Comparison of ENCODE assay signal across 8 cellular contexts in genomic region chr9:129886226-129887174, GRCh38. TPM values are rescaled to one million over a fixed set of nuclear protein-coding genes. Genes with fewer than 3 reads are reported as not detected.
A peak's percentile ranks its signal among the peaks of the same experiment; 100 is the strongest.
DNase-seq lines count a peak whose midpoint lies in the region; ATAC-seq and TF ChIP-seq lines count a peak whose summit lies in the region.

No MANE protein-coding gene starts in this region.

- no peaks in the 10 kb centered on the region for H3K27me3 Mint-ChIP-seq in memory B cell

- H3K4me1 Mint-ChIP-seq in memory B cell: peaks cover 55% of the 10 kb centered on the region

- no peaks in the 10 kb centered on the region for H4K20me1 ChIP-seq in BLaER1

- no peak for TF ChIP-seq CTCF in NB4 (IDR thresholded peaks at IDR 0.05; ENCODE audit: low read depth, low read length)
- TF ChIP-seq CTCF in adrenal gland (IDR thresholded peaks at IDR 0.05): no peak
- peak in 3 of 6 experiments; percentile 7 to 28 (median 8) for TF ChIP-seq CTCF in thyroid gland (IDR thresholded peaks at IDR 0.05)

- peaks cover 79% of the 10 kb centered on the region for H3K4me1 ChIP-seq in BLaER1
- peaks cover 16 to 42% of the 10 kb centered on the region in 2 donors for H3K4me1 ChIP-seq in adrenal gland (replicated peaks in 1 of 2)
- peaks cover 43 to 49% of the 10 kb centered on the region in 2 donors for H3K4me1 ChIP-seq in thyroid gland

- H3K4me3 ChIP-seq in BLaER1 (peak overlapping the region; percentile 63), NB4 (ENCODE audit: low read depth, low read length) (peak overlapping the region; percentile 81), adrenal gland (peak overlapping the region in 2 of 4 donors; percentile 7 to 48), thyroid gland (replicated peaks in 1 of 3) (peak overlapping the region in 1 of 3 donors; percentile 8)

- H3K27ac Mint-ChIP-seq in memory B cell: peak overlapping the region; percentile 97

- no peaks in the 10 kb centered on the region for H3K27me3 ChIP-seq in BLaER1
- H3K27me3 ChIP-seq in adrenal gland: no peaks in the 10 kb centered on the region
- H3K27me3 ChIP-seq in thyroid gland: no peaks in the 10 kb centered on the region

- H3K4me2 ChIP-seq in BLaER1: peak overlapping the region; percentile 94

- H3K9me3 ChIP-seq in BLaER1: no peaks in the 10 kb centered on the region
- no peaks in the 10 kb centered on the region for H3K9me3 ChIP-seq in adrenal gland (replicated peaks in 1 of 3)
- H3K9me3 ChIP-seq in thyroid gland: no peaks in the 10 kb centered on the region

- peaks cover 8% of the 10 kb centered on the region for H3K36me3 Mint-ChIP-seq in memory B cell

- 65 to 69% (median 66%) methylated on average over 12 to 20 of the region's 20 CpGs for WGBS in adrenal gland, 4 donors
- 41 to 45% methylated on average over 16 to 20 of the region's 20 CpGs for WGBS in thyroid gland, 2 donors

- ATAC-seq in memory B cell (ENCODE audit: low read depth) (no peak), HG02938 (IDR thresholded peaks at IDR 0.05; ENCODE audit: unreplicated experiment) (no peak)

- intact Hi-C loops in adrenal gland (cut with DNase I) (loop anchor here (5.0 to 10.0 kb wide), 4 partner anchors 156 to 351 kb away; partner anchors contain the start of gene FNBP1 (in 1 of the 2)), thyroid gland (cut with DNase I) (loop anchor here (5.0 to 10.0 kb wide), 3 partner anchors 156 to 348 kb away; partner anchors contain the start of gene FNBP1)

- TF ChIP-seq POLR2A in NB4 (IDR thresholded peaks at IDR 0.05; ENCODE audit: extremely low read depth, insufficient read length): peak; percentile 22
- no peak for TF ChIP-seq POLR2A in adrenal gland (IDR thresholded peaks at IDR 0.05)
- no peak for TF ChIP-seq POLR2A in thyroid gland (IDR thresholded peaks at IDR 0.05)

- H3K27ac ChIP-seq in BLaER1 (peak overlapping the region; percentile 85; the same call in 1 of the 2 replicates), adrenal gland (peak overlapping the region in 4 of 5 donors; percentile 60 to 82 (median 74)), thyroid gland (peak overlapping the region; percentile 68 to 77 (median 76))

- H3K4me3 Mint-ChIP-seq in memory B cell: peak overlapping the region; percentile 80

- no peaks in the 10 kb centered on the region for H3K9me3 Mint-ChIP-seq in memory B cell

- no peaks in the 10 kb centered on the region; the same call in 1 of the 2 replicates for H3K36me3 ChIP-seq in BLaER1
- H3K36me3 ChIP-seq in adrenal gland (replicated peaks in 1 of 2): no peaks in the 10 kb centered on the region
- peaks cover 12 to 15% of the 10 kb centered on the region in 2 donors for H3K36me3 ChIP-seq in thyroid gland

- DNase-seq in NB4 (ENCODE audit: low read depth): peak; percentile 83
- no peak for DNase-seq in adrenal gland
- DNase-seq in memory B cell (ENCODE audit: low spot score in 2 of 2): peak; percentile 38 to 49
- DNase-seq in thyroid gland: peak; percentile 82 to 86
- no peak for DNase-seq in AG08395 (ENCODE audit: low spot score)
- DNase-seq in NCI-H2107 treated with DMSO at 0.1 percent for 48 hours (lab: John Stamatoyannopoulos, UW; ENCODE audit: unreplicated experiment): no peak

- H3K9ac ChIP-seq in BLaER1: no peak overlapping the region

RNA-seq across cellular contexts. Expression of gene USP20, which starts 51.2 kb away (rescaled TPM):
- 10 to 100 TPM; 17.7 to 50.1 (median 34.5) TPM for total RNA-seq in adrenal gland
- polyA plus RNA-seq in adrenal gland: 10 to 100 TPM; 14.0 to 73.4 (median 69.5) TPM
- total RNA-seq in thyroid gland: 10 to 100 TPM; 23.9 to 61.8 (median 52.0) TPM

RNA-seq across cellular contexts. Expression of gene C9orf78, which starts 51.4 kb away (rescaled TPM):
- total RNA-seq in adrenal gland: 10 to 100 TPM; 36.2 to 89.5 (median 41.5) TPM
- 100 to 1,000 TPM in 1 of 3 donors, 10 to 100 TPM in 2; 35.6 to 116 (median 50.8) TPM for polyA plus RNA-seq in adrenal gland
- 10 to 100 TPM; 59.4 to 89.2 (median 81.4) TPM for total RNA-seq in thyroid gland

Comparison
In these comparisons a context has a peak if more than half of its experiments do, and no peak if none do; other contexts are left out.
1. DNase-seq: peak in NB4 (single experiment), memory B cell (2 of 2) and thyroid gland (2 of 2); none in adrenal gland (0 of 7), AG08395 (single experiment) and NCI-H2107 treated with DMSO at 0.1 percent for 48 hours (single experiment).
2. Peak in every context shown above with its lines, with median percentiles within 50 percentile points of each other: H3K27ac ChIP-seq.